23 cellular contexts compared by ENCODE assay signal in genomic region chr2:138491495-138491862, GRCh38.
"Had no signal": no experiment of that assay in that cellular context is flagged by ENCODE, and none has a peak within 500 bp of the region (broad histone marks: within the 10 kb centered on the region; RNA-seq: fewer than 3 reads in every experiment).

No MANE protein-coding gene starts in this region.

- DNase-seq: cortex of kidney; effector CD4-positive, alpha-beta T cell; foreskin fibroblast; gastrocnemius medialis; head of caudate nucleus; kidney; left lung; mesenchymal stem cell; mucosa of descending colon; naive B cell; psoas muscle; right cardiac atrium; sigmoid colon; stimulated activated CD4-positive, alpha-beta T cell treated with anti-CD3 and anti-CD28 coated beads, Interleukin-2, amount 100 ng/mL, for 24 hours; stimulated activated CD4-positive, alpha-beta T cell treated with anti-CD3 and anti-CD28 coated beads, Interleukin-4, amount 100 ng/mL, for 24 hours; stimulated activated naive CD4-positive, alpha-beta T cell treated with Interleukin-2 at 50 U/mL for 16 hours; stomach; thyroid gland had no signal

- ATAC-seq: gastrocnemius medialis; left lung; natural killer cell treated with Interleukin-12 subunit alpha and Interleukin-12 subunit beta and Interleukin-15 and Interleukin-18, amount 100 ng/mL, for 72 hours; psoas muscle; right cardiac atrium; stimulated activated effector memory CD8-positive, alpha-beta T cell treated with anti-CD3 and anti-CD28 coated beads, Interleukin-12 subunit alpha, Interleukin-12 subunit beta, amount 100 ng/mL, for 72 hours had no signal

- H3K9me3 ChIP-seq: gastrocnemius medialis, left lung, mucosa of descending colon, neutrophil, psoas muscle, sigmoid colon, stomach, thyroid gland, vagina had no signal

- H3K36me3 ChIP-seq: gastrocnemius medialis, left lung, neutrophil, thyroid gland, vagina had no signal

- H3K4me3 ChIP-seq: gastrocnemius medialis, left lung, mucosa of descending colon, psoas muscle, sigmoid colon, stomach, thyroid gland, vagina had no signal

- H3K27me3 ChIP-seq: gastrocnemius medialis, left lung, neutrophil, sigmoid colon, stomach, thyroid gland, vagina had no signal

- H3K4me1 ChIP-seq: left lung, parathyroid adenoma, sigmoid colon, thyroid gland, vagina had no signal

- H3K27ac ChIP-seq: gastrocnemius medialis, left lung, neutrophil, parathyroid adenoma, psoas muscle, sigmoid colon, stomach, thyroid gland, vagina had no signal
